In the genomic region with DNA sequence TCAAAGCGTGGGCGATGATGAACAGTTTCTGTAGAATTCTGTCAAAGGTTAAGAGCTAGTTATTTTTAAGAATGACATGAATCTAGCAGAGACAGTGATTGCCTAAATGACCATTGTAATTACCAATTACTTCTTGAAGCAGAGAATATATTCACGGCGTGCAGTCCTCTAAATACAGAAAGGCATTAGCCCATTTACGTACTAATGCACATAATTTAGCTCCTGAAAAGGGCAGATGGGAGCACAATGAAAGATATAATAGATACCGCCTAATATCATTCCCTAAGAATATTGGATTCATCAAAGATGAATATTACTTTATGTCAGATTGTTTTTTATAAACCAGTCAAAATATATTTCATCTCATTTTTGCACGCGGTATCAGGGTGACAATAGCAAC, we compare ENCODE assay signal across 12 cellular contexts.
DNase-seq lines count a peak whose midpoint lies in the region; ATAC-seq and TF ChIP-seq lines count a peak whose summit lies in the region.
"Had no signal": no experiment of that assay in that cellular context is flagged by ENCODE, and none has a peak within 500 bp of the region (broad histone marks: within the 10 kb centered on the region; RNA-seq: fewer than 3 reads in every experiment).

No MANE protein-coding gene starts in this region.

- H3K4me1 ChIP-seq in DOHH2 (ENCODE audit: control insufficient read depth, low read length) (peaks cover 14% of the 10 kb centered on the region), left lung (no peaks in the 10 kb centered on the region)
- H3K4me1 ChIP-seq: HAP-1 had no signal

- peak; percentile 83 for DNase-seq in NCI-H748 (lab: John Stamatoyannopoulos, UW; ENCODE audit: unreplicated experiment)
- DNase-seq in stimulated activated naive B cell treated with anti-CD40 and anti-IgM and Interleukin-4, amounts not matched to agents 10 μg/mL and 1 μg/mL and 100 μg/mL, for 72 hours, result no peak
- no peak for DNase-seq in CD1c-positive myeloid dendritic cell (ENCODE audit: extremely low spot score)
- no peak for DNase-seq in left lung
- DNase-seq: DMS53, IMR-90 had no signal

- H3K9me3 Mint-ChIP-seq in stimulated activated naive B cell treated with anti-CD40 and anti-IgM and Interleukin-4, amounts not matched to agents 10 μg/mL and 1 μg/mL and 100 μg/mL, for 72 hours, result no peaks in the 10 kb centered on the region
- no peaks in the 10 kb centered on the region for H3K9me3 Mint-ChIP-seq in activated T-helper 17 cell treated with anti-CD3 and anti-CD28 coated beads, Interleukin-2, amount 50 U/mL, for 72 hours
- H3K9me3 Mint-ChIP-seq: GM23338 had no signal

- H3K9me3 ChIP-seq in DOHH2 (ENCODE audit: control insufficient read depth, insufficient read depth, low read length) (no peaks in the 10 kb centered on the region), left lung (no peaks in the 10 kb centered on the region)
- H3K9me3 ChIP-seq: HAP-1 had no signal

- H3K79me2 ChIP-seq in DOHH2 (ENCODE audit: control insufficient read depth, low read length), result no peaks in the 10 kb centered on the region

- no peak overlapping the region for H3K27ac Mint-ChIP-seq in stimulated activated naive B cell treated with anti-CD40 and anti-IgM and Interleukin-4, amounts not matched to agents 10 μg/mL and 1 μg/mL and 100 μg/mL, for 72 hours
- H3K27ac Mint-ChIP-seq in activated T-helper 17 cell treated with anti-CD3 and anti-CD28 coated beads, Interleukin-2, amount 50 U/mL, for 72 hours, result no peak overlapping the region
- H3K27ac Mint-ChIP-seq: GM23338 had no signal

- H4K20me1 ChIP-seq in DOHH2 (ENCODE audit: control insufficient read depth, insufficient read depth, low read depth, low read length), result no peaks in the 10 kb centered on the region

- H3K27me3 ChIP-seq in DOHH2 (ENCODE audit: control insufficient read depth, low read length) (no peaks in the 10 kb centered on the region), left lung (peaks cover 0 to 30% of the 10 kb centered on the region in 2 donors)

- peaks cover 13 to 37% of the 10 kb centered on the region in 2 donors for H3K4me1 Mint-ChIP-seq in stimulated activated naive B cell treated with anti-CD40 and anti-IgM and Interleukin-4, amounts not matched to agents 10 μg/mL and 1 μg/mL and 100 μg/mL, for 72 hours
- no peaks in the 10 kb centered on the region for H3K4me1 Mint-ChIP-seq in activated T-helper 17 cell treated with anti-CD3 and anti-CD28 coated beads, Interleukin-2, amount 50 U/mL, for 72 hours
- H3K4me1 Mint-ChIP-seq: CD14-positive monocyte, GM23338 had no signal

- no peaks in the 10 kb centered on the region for H3K9me2 ChIP-seq in DOHH2 (replicated peaks; ENCODE audit: control insufficient read depth, low read length)

- H3K27me3 Mint-ChIP-seq in stimulated activated naive B cell treated with anti-CD40 and anti-IgM and Interleukin-4, amounts not matched to agents 10 μg/mL and 1 μg/mL and 100 μg/mL, for 72 hours, result peaks cover 20 to 24% of the 10 kb centered on the region in 2 donors
- H3K27me3 Mint-ChIP-seq in activated T-helper 17 cell treated with anti-CD3 and anti-CD28 coated beads, Interleukin-2, amount 50 U/mL, for 72 hours, result peaks cover 3% of the 10 kb centered on the region

- no peaks in the 10 kb centered on the region for H3K36me3 ChIP-seq in DOHH2 (ENCODE audit: control insufficient read depth, low read length)
- H3K36me3 ChIP-seq in left lung, result no peaks in the 10 kb centered on the region
- H3K36me3 ChIP-seq: HAP-1 had no signal

- no peaks in the 10 kb centered on the region for H3K36me3 Mint-ChIP-seq in stimulated activated naive B cell treated with anti-CD40 and anti-IgM and Interleukin-4, amounts not matched to agents 10 μg/mL and 1 μg/mL and 100 μg/mL, for 72 hours
- no peaks in the 10 kb centered on the region for H3K36me3 Mint-ChIP-seq in activated T-helper 17 cell treated with anti-CD3 and anti-CD28 coated beads, Interleukin-2, amount 50 U/mL, for 72 hours (ENCODE audit: low read depth)
- H3K36me3 Mint-ChIP-seq: CD14-positive monocyte had no signal

- intact Hi-C loops in left lung (cut with DNase I), result no loop called here

- H3K27ac ChIP-seq in DOHH2 (ENCODE audit: low read depth, low read length) (no peak overlapping the region), left lung (no peak overlapping the region)

- peak overlapping the region; percentile 36 for H3K4me2 ChIP-seq in DOHH2 (ENCODE audit: low read length)
- H3K4me2 ChIP-seq: GM23338 had no signal

- no peak overlapping the region for H3K4me3 ChIP-seq in DOHH2 (ENCODE audit: low read length)
- no peak overlapping the region for H3K4me3 ChIP-seq in left lung
- H3K4me3 ChIP-seq: GM23338, HAP-1 had no signal

- TF ChIP-seq CTCF in DOHH2 (IDR thresholded peaks at IDR 0.05; ENCODE audit: low read depth, low read length, poor library complexity, severe bottlenecking) (no peak), left lung (IDR thresholded peaks at IDR 0.05) (no peak)

- no peak for ATAC-seq in SK-N-SH treated with all-trans-retinoic acid at 6 μM for 48 hours
- peak; percentile 33 to 35 for ATAC-seq in stimulated activated naive B cell treated with anti-CD40 and anti-IgM and Interleukin-4, amounts not matched to agents 10 μg/mL and 1 μg/mL and 100 μg/mL, for 72 hours (replicated peaks)
- ATAC-seq in activated T-helper 17 cell treated with anti-CD3 and anti-CD28 coated beads, Interleukin-2, amount 50 U/mL, for 72 hours (replicated peaks), result no peak
- no peak for ATAC-seq in left lung
- ATAC-seq: GM23338 had no signal

- peak overlapping the region; percentile 47 to 59 for H3K4me3 Mint-ChIP-seq in stimulated activated naive B cell treated with anti-CD40 and anti-IgM and Interleukin-4, amounts not matched to agents 10 μg/mL and 1 μg/mL and 100 μg/mL, for 72 hours
- no peak overlapping the region for H3K4me3 Mint-ChIP-seq in activated T-helper 17 cell treated with anti-CD3 and anti-CD28 coated beads, Interleukin-2, amount 50 U/mL, for 72 hours
- H3K4me3 Mint-ChIP-seq: CD14-positive monocyte, GM23338 had no signal

- no peaks in the 10 kb centered on the region for H3F3A ChIP-seq in DOHH2 (ENCODE audit: control insufficient read depth, insufficient read depth)

TF ChIP-seq in SK-N-SH treated with all-trans-retinoic acid at 6 μM for 48 hours, 23 proteins besides CTCF, POLR2A, EP300 and RAD21:
- TF ChIP-seq TCF4 (CRISPR knock-in tag; IDR thresholded peaks at IDR 0.05; ENCODE audit: borderline replicate concordance) (0 out of 2 replicates have a peak, but pooled peaks have one; percentile 13), ESRRG (CRISPR knock-in tag; IDR thresholded peaks at IDR 0.05) (no peak)

Comparison
In these comparisons a context has a peak if more than half of its experiments do, and no peak if none do; other contexts are left out.
1. ATAC-seq: peak in stimulated activated naive B cell treated with anti-CD40 and anti-IgM and Interleukin-4, amounts not matched to agents 10 μg/mL and 1 μg/mL and 100 μg/mL, for 72 hours (2 of 2); none in SK-N-SH treated with all-trans-retinoic acid at 6 μM for 48 hours (single experiment), activated T-helper 17 cell treated with anti-CD3 and anti-CD28 coated beads, Interleukin-2, amount 50 U/mL, for 72 hours (single experiment) and left lung (single experiment).